ENCODE assay signal across 29 cellular contexts in genomic region chr16:15694499-15694898, GRCh38.
"Had no signal": no experiment of that assay in that cellular context is flagged by ENCODE, and none has a peak within 500 bp of the region (broad histone marks: within the 10 kb centered on the region; RNA-seq: fewer than 3 reads in every experiment).

No MANE protein-coding gene starts in this region.

- H3K4me2 ChIP-seq: hepatocyte, smooth muscle cell had no signal

- H3K27me3 Mint-ChIP-seq: naive B cell; natural killer cell treated with Interleukin-12 subunit alpha and Interleukin-12 subunit beta and Interleukin-15 and Interleukin-18, amount 100 ng/mL, for 72 hours; progenitor cell of endocrine pancreas had no signal

- H3K27ac Mint-ChIP-seq: mesothelial cell of epicardium; natural killer cell treated with Interleukin-12 subunit alpha and Interleukin-12 subunit beta and Interleukin-15 and Interleukin-18, amount 100 ng/mL, for 72 hours; progenitor cell of endocrine pancreas; stimulated activated effector memory CD8-positive, alpha-beta T cell treated with anti-CD3 and anti-CD28 coated beads, Interleukin-12 subunit alpha, Interleukin-12 subunit beta, amount 100 ng/mL, for 72 hours had no signal

- H2AFZ ChIP-seq: hepatocyte, parathyroid adenoma had no signal

- H3K4me1 Mint-ChIP-seq: mesothelial cell of epicardium; naive B cell; neural crest cell; stimulated activated effector memory CD8-positive, alpha-beta T cell treated with anti-CD3 and anti-CD28 coated beads, Interleukin-12 subunit alpha, Interleukin-12 subunit beta, amount 100 ng/mL, for 72 hours had no signal

- H3K79me2 ChIP-seq: hepatocyte, parathyroid adenoma had no signal

- H3K4me3 Mint-ChIP-seq: mesothelial cell of epicardium; naive B cell; natural killer cell treated with Interleukin-12 subunit alpha and Interleukin-12 subunit beta and Interleukin-15 and Interleukin-18, amount 100 ng/mL, for 72 hours; neural crest cell; stimulated activated effector memory CD8-positive, alpha-beta T cell treated with anti-CD3 and anti-CD28 coated beads, Interleukin-12 subunit alpha, Interleukin-12 subunit beta, amount 100 ng/mL, for 72 hours had no signal

- DNase-seq: dermis blood vessel endothelial cell; effector memory CD4-positive, alpha-beta T cell; heart left ventricle; left cardiac atrium; mesenchymal stem cell; mucosa of descending colon; naive B cell; right lobe of liver; stimulated activated CD4-positive, alpha-beta T cell treated with anti-CD3 and anti-CD28 coated beads, Interleukin-12 subunit alpha, Interleukin-12 subunit beta, amount 100 ng/mL, for 4 hours; stimulated activated CD4-positive, alpha-beta T cell treated with anti-CD3 and anti-CD28 coated beads, Interleukin-1b, Interleukin-23, amount 100 ng/mL, for 48 hours; stimulated activated CD4-positive, alpha-beta T cell treated with anti-CD3 and anti-CD28 coated beads, Interleukin-4, amount 100 ng/mL, for 24 hours; stimulated activated naive CD4-positive, alpha-beta T cell treated with Interleukin-2 at 50 U/mL for 16 hours; substantia nigra; testis; tibial artery; upper lobe of left lung had no signal

- H3K27me3 ChIP-seq: esophagus muscularis mucosa, gastroesophageal sphincter, heart left ventricle, hepatocyte, left lung, neutrophil, right lobe of liver, testis, tibial artery, upper lobe of left lung had no signal

- ATAC-seq: gastroesophageal sphincter; heart left ventricle; left cardiac atrium; left lung; mucosa of descending colon; natural killer cell treated with Interleukin-12 subunit alpha and Interleukin-12 subunit beta and Interleukin-15 and Interleukin-18, amount 100 ng/mL, for 72 hours; right lobe of liver; stimulated activated effector memory CD8-positive, alpha-beta T cell treated with anti-CD3 and anti-CD28 coated beads, Interleukin-12 subunit alpha, Interleukin-12 subunit beta, amount 100 ng/mL, for 72 hours had no signal

- H3K27ac ChIP-seq: coronary artery, esophagus muscularis mucosa, gastroesophageal sphincter, heart left ventricle, hepatocyte, left lung, neutrophil, parathyroid adenoma, right lobe of liver, testis, tibial artery, upper lobe of left lung had no signal

- H3K4me1 ChIP-seq: esophagus muscularis mucosa, gastroesophageal sphincter, heart left ventricle, left lung, parathyroid adenoma, right lobe of liver, testis, upper lobe of left lung had no signal

- H3K9me3 ChIP-seq: esophagus muscularis mucosa, gastroesophageal sphincter, heart left ventricle, left lung, mucosa of descending colon, neutrophil, right lobe of liver, testis, tibial artery, upper lobe of left lung had no signal

- H3K9ac ChIP-seq: parathyroid adenoma had no signal

- H3K9me3 Mint-ChIP-seq: mesothelial cell of epicardium; naive B cell; natural killer cell treated with Interleukin-12 subunit alpha and Interleukin-12 subunit beta and Interleukin-15 and Interleukin-18, amount 100 ng/mL, for 72 hours; neural crest cell; stimulated activated effector memory CD8-positive, alpha-beta T cell treated with anti-CD3 and anti-CD28 coated beads, Interleukin-12 subunit alpha, Interleukin-12 subunit beta, amount 100 ng/mL, for 72 hours had no signal

- H3K4me3 ChIP-seq: coronary artery, esophagus muscularis mucosa, gastroesophageal sphincter, heart left ventricle, hepatocyte, left lung, mucosa of descending colon, right lobe of liver, smooth muscle cell, testis, tibial artery, upper lobe of left lung had no signal
